Comparison of ENCODE assay signal across 19 cellular contexts in the genomic region with DNA sequence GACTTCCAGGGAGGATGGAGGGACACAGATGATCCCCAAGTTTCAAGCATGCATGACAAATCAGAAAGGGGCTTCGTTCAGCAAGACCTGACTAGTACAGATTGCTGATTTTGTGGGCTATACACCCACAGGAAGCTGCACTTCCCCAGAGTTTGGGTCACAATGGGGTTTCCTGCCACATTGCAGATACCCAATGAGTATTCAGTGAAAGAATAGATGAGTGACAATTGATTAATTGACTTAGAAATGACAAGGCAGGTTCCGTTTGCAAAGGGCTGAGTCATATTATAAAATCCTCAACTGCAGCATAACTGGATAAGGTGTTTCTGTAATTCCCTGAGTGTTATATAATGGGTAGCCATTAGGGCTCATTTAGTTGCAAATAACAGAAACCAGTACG.
DNase-seq lines count a peak whose midpoint lies in the region; FAIRE-seq and TF ChIP-seq lines count a peak whose summit lies in the region.
"Had no signal": no experiment of that assay in that cellular context is flagged by ENCODE, and none has a peak within 500 bp of the region (broad histone marks: within the 10 kb centered on the region; RNA-seq: fewer than 3 reads in every experiment).

No MANE protein-coding gene starts in this region.

- H3K27me3 ChIP-seq in CD4-positive, alpha-beta memory T cell (ENCODE audit: insufficient read depth, low read length), result no peaks in the 10 kb centered on the region
- no peaks in the 10 kb centered on the region for H3K27me3 ChIP-seq in PC-9 (ENCODE audit: insufficient read depth, low read depth)
- H3K27me3 ChIP-seq: body of pancreas had no signal

- no peaks in the 10 kb centered on the region for H3K36me3 ChIP-seq in CD4-positive, alpha-beta memory T cell (ENCODE audit: insufficient read depth, low read length)
- no peaks in the 10 kb centered on the region for H3K36me3 ChIP-seq in PC-9 (ENCODE audit: low read depth)

- H3K27ac Mint-ChIP-seq in CD14-positive monocyte, result peak overlapping the region in 5 of 7 donors; percentile 35 to 97 (median 66)
- peak overlapping the region in 3 of 7 donors; percentile 29 to 52 (median 52) for H3K27ac Mint-ChIP-seq in CD4-positive, alpha-beta memory T cell
- H3K27ac Mint-ChIP-seq: B cell, GM23338 had no signal

- no peak overlapping the region for H3K27ac ChIP-seq in CD4-positive, alpha-beta memory T cell (ENCODE audit: low read depth, low read length)
- no peak overlapping the region for H3K27ac ChIP-seq in PC-9
- H3K27ac ChIP-seq: body of pancreas had no signal

- POLR2A ChIA-PET in CD4-positive, alpha-beta memory T cell (lab: Charles Lee; ENCODE audit: partially characterized antibody), result interaction anchor here (1.6 kb wide), 1 partner anchor 22 kb away, joined by 16 read pairs; no protein-coding TSS in a partner anchor
- POLR2A ChIA-PET in PC-9 (lab: Charles Lee; ENCODE audit: unreplicated experiment), result no interaction called here

- peaks cover 8% of the 10 kb centered on the region for H3K4me1 ChIP-seq in CD4-positive, alpha-beta memory T cell (ENCODE audit: insufficient read depth, low read length)
- peaks cover 6% of the 10 kb centered on the region; the same call in 1 of the 2 replicates for H3K4me1 ChIP-seq in PC-9 (replicated peaks; ENCODE audit: insufficient read depth)

- DNase-seq in CD14-positive monocyte (ENCODE audit: low spot score) (no peak), PC-9 (no peak), dermis blood vessel endothelial cell (peak; percentile 10), GM19239 (ENCODE audit: insufficient read length, low spot score) (no peak), NCI-H2196 treated with DMSO at 0.1 percent for 48 hours (lab: John Stamatoyannopoulos, UW; ENCODE audit: unreplicated experiment) (no peak), RKO (ENCODE audit: low spot score) (no peak)
- DNase-seq in CD4-positive, alpha-beta memory T cell, result peak; percentile 15 to 53 (median 38)
- DNase-seq: activated CD4-positive, CD25-positive, alpha-beta regulatory T cell treated with anti-CD3 and anti-CD28 coated beads, Interleukin-2, amount 50 U/mL, for 72 hours; activated effector memory CD4-positive, alpha-beta T cell treated with anti-CD3 and anti-CD28 coated beads, Interleukin-2, amount 50 U/mL, for 16 hours; body of pancreas; DMS79 treated with DMSO at 0.1 percent for 48 hours; mesendoderm; NCI-H2029 treated with DMSO at 0.1 percent for 48 hours; NCI-H526; right cardiac atrium; SW 1271 had no signal

- H3K79me2 ChIP-seq in PC-9 (ENCODE audit: low read depth), result no peaks in the 10 kb centered on the region

- no peak for TF ChIP-seq CTCF in CD14-positive monocyte (IDR thresholded peaks at IDR 0.05)
- no peak for TF ChIP-seq CTCF in PC-9 (conservative IDR thresholded peaks at IDR 0.05)

- peaks cover 0 to 9% (median 0%) of the 10 kb centered on the region in 7 donors for H3K9me3 Mint-ChIP-seq in CD14-positive monocyte
- no peaks in the 10 kb centered on the region for H3K9me3 Mint-ChIP-seq in CD4-positive, alpha-beta memory T cell
- H3K9me3 Mint-ChIP-seq: GM23338 had no signal

- no peak overlapping the region for H3K4me3 Mint-ChIP-seq in CD14-positive monocyte
- H3K4me3 Mint-ChIP-seq in CD4-positive, alpha-beta memory T cell, result no peak overlapping the region
- H3K4me3 Mint-ChIP-seq: B cell, GM23338 had no signal

- intact Hi-C loops in CD14-positive monocyte (cut with micrococcal nuclease), result no loop called here
- intact Hi-C loops in CD4-positive, alpha-beta memory T cell (cut with micrococcal nuclease), result no loop called here
- intact Hi-C loops in PC-9 (cut with micrococcal nuclease; ENCODE audit: unreplicated experiment), result no loop called here

- no peak overlapping the region for H3K4me3 ChIP-seq in CD4-positive, alpha-beta memory T cell (ENCODE audit: low read length in 2 of 2)
- H3K4me3 ChIP-seq in PC-9, result no peak overlapping the region
- H3K4me3 ChIP-seq: body of pancreas, GM23338 had no signal

- H3K36me3 Mint-ChIP-seq in CD14-positive monocyte, result no peaks in the 10 kb centered on the region
- H3K36me3 Mint-ChIP-seq in CD4-positive, alpha-beta memory T cell, result no peaks in the 10 kb centered on the region

- peaks cover 0 to 29% (median 2%) of the 10 kb centered on the region in 3 donors for H3K27me3 Mint-ChIP-seq in CD14-positive monocyte (ENCODE audit: low read depth in 3 of 3)
- no peaks in the 10 kb centered on the region for H3K27me3 Mint-ChIP-seq in CD4-positive, alpha-beta memory T cell
- H3K27me3 Mint-ChIP-seq: B cell had no signal

- H3K4me2 ChIP-seq in PC-9, result peak overlapping the region; percentile 13; the same call in 1 of the 2 replicates
- H3K4me2 ChIP-seq: GM23338 had no signal

- H3K9me3 ChIP-seq in CD4-positive, alpha-beta memory T cell (ENCODE audit: control insufficient read depth in 1 of 2, low read length in 2 of 2), result no peaks in the 10 kb centered on the region
- H3K9me3 ChIP-seq in PC-9 (ENCODE audit: insufficient read depth, low read depth), result no peaks in the 10 kb centered on the region
- H3K9me3 ChIP-seq: body of pancreas had no signal

- no peak overlapping the region for H2AFZ ChIP-seq in PC-9
- H2AFZ ChIP-seq: GM23338 had no signal

- peaks cover 43% of the 10 kb centered on the region for H3K4me1 Mint-ChIP-seq in CD14-positive monocyte
- H3K4me1 Mint-ChIP-seq in CD4-positive, alpha-beta memory T cell, result peaks cover 13 to 23% (median 17%) of the 10 kb centered on the region in 4 donors

- H3F3A ChIP-seq in PC-9 (ENCODE audit: insufficient read depth, low read depth), result peaks cover 4% of the 10 kb centered on the region

- no peak for FAIRE-seq in GM19239 (lab: Jason Lieb, UNC)
- FAIRE-seq: RCC 7860 had no signal

- no TSS peak for BruUV-seq in PC-9 (replicated peaks; lab: Mats Ljungman, UMichigan)

- no peaks in the 10 kb centered on the region for H3K9me2 ChIP-seq in PC-9 (ENCODE audit: insufficient read depth)

- no peaks in the 10 kb centered on the region for H4K20me1 ChIP-seq in PC-9 (ENCODE audit: insufficient read depth)

- CTCF ChIA-PET in CD4-positive, alpha-beta memory T cell (lab: Charles Lee; ENCODE audit: partially characterized antibody), result no interaction called here
- CTCF ChIA-PET in PC-9 (lab: Charles Lee), result no interaction called here

Comparison
In these comparisons a context has a peak if more than half of its experiments do, and no peak if none do; other contexts are left out.
1. DNase-seq: peak in CD4-positive, alpha-beta memory T cell (5 of 5) and dermis blood vessel endothelial cell (single experiment); none in CD14-positive monocyte (single experiment), PC-9 (0 of 2), GM19239 (single experiment), NCI-H2196 treated with DMSO at 0.1 percent for 48 hours (single experiment) and RKO (single experiment).